16 cellular contexts compared by ENCODE assay signal in the genomic region with DNA sequence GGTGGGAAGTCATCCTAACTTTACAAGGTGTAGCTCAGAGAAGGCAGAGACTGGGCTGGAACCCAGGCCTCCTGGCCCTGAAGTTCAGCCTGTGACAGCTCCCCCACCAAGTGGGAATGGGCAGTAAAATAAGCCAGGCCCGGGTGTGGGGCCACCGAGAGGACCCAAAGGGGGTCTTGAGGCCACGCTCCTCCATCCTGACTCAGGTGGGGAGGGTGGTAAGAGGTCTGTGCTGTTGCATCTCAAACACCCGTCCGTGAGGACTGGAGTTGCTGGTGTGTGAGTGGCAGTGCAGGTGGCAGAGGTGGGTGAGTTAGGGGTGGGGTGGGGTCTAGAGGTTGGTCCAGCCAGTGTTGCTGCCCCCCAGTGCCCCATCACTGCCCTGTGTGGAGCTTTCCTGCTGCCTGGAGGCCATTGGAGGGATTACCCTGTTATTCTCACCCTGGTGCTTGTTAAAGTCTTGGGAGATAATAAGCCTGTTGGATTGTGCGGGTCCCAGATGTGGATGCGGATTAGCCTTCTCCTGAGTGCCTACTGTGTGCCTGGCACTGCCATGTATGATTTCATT. TPM values are rescaled to one million over a fixed set of nuclear protein-coding genes. Genes with fewer than 3 reads are reported as not detected.
DNase-seq lines count a peak whose midpoint lies in the region; ATAC-seq, FAIRE-seq and TF ChIP-seq lines count a peak whose summit lies in the region.
"Had no signal": no experiment of that assay in that cellular context is flagged by ENCODE, and none has a peak within 500 bp of the region (broad histone marks: within the 10 kb centered on the region; RNA-seq: fewer than 3 reads in every experiment).

No MANE protein-coding gene starts in this region.

- peaks cover 7% of the 10 kb centered on the region for H4K20me1 ChIP-seq in GM23338 (replicated peaks; ENCODE audit: insufficient read depth)
- H4K20me1 ChIP-seq in HepG2 (ENCODE audit: insufficient read depth, low read length): no peaks in the 10 kb centered on the region

- no peaks in the 10 kb centered on the region for H3K27me3 ChIP-seq in GM23338 (ENCODE audit: insufficient read depth)
- H3K27me3 ChIP-seq in brain microvascular endothelial cell (replicated peaks): no peaks in the 10 kb centered on the region
- no peaks in the 10 kb centered on the region for H3K27me3 ChIP-seq in HepG2 (ENCODE audit: control insufficient read depth in 1 of 2, insufficient read depth in 2 of 2, low read length in 2 of 2)
- H3K27me3 ChIP-seq: BLaER1 treated with 17β-estradiol and CSF1 and Interleukin-3, amounts not matched to agents 10 nM and 100 nM had no signal

- no peaks in the 10 kb centered on the region for H3K9me2 ChIP-seq in GM23338 (ENCODE audit: insufficient read depth)

- peaks cover 22% of the 10 kb centered on the region for H3K27me3 Mint-ChIP-seq in GM23338 (ENCODE audit: insufficient read depth, low read depth, poor library complexity)
- no peaks in the 10 kb centered on the region for H3K27me3 Mint-ChIP-seq in activated CD4-positive, alpha-beta memory T cell treated with anti-CD3 and anti-CD28 coated beads for 36 hours

- no peak overlapping the region for H3K4me2 ChIP-seq in A549
- H3K4me2 ChIP-seq in GM23338: no peak overlapping the region
- no peak overlapping the region for H3K4me2 ChIP-seq in HepG2 (ENCODE audit: low read depth, low read length)

- H2AFZ ChIP-seq in GM23338: no peak overlapping the region
- H2AFZ ChIP-seq in HepG2 (ENCODE audit: low read length): no peak overlapping the region

- TF ChIP-seq CTCF in A549 (IDR thresholded peaks at IDR 0.05) (no peak), GM23338 (conservative IDR thresholded peaks at IDR 0.05; ENCODE audit: low read depth in 2 of 2) (peak; percentile 38 to 65), brain microvascular endothelial cell (IDR thresholded peaks at IDR 0.05; ENCODE audit: low read depth, low read length, missing control alignments) (peak; percentile 57), HepG2 (CRISPR knock-in tag; IDR thresholded peaks at IDR 0.05) (peak; percentile 34; the same call in 1 of the 2 replicates)

- TF ChIP-seq EP300 in A549 (IDR thresholded peaks at IDR 0.05) (no peak), HepG2 (IDR thresholded peaks at IDR 0.05; ENCODE audit: low read depth in 2 of 2, low read length in 2 of 2) (no peak), HepG2 (CRISPR knock-in tag; IDR thresholded peaks at IDR 0.05; ENCODE audit: borderline replicate concordance) (no peak)

- no peaks in the 10 kb centered on the region for H3K9me3 Mint-ChIP-seq in GM23338
- H3K9me3 Mint-ChIP-seq in activated CD4-positive, alpha-beta memory T cell treated with anti-CD3 and anti-CD28 coated beads for 36 hours: no peaks in the 10 kb centered on the region

- ATAC-seq in A549: peak; percentile 25 to 59; a peak in 4 of 6 replicates
- ATAC-seq in GM23338: peak; percentile 54
- peak; percentile 49 for ATAC-seq in HepG2
- no peak for ATAC-seq in HG03520 (IDR thresholded peaks at IDR 0.05; ENCODE audit: unreplicated experiment)

- TF ChIP-seq POLR2A in A549 (IDR thresholded peaks at IDR 0.05; ENCODE audit: low read length) (no peak), HepG2 (IDR thresholded peaks at IDR 0.05; ENCODE audit: insufficient read depth in 1 of 2, low read depth in 2 of 2, low read length in 2 of 2) (no peak)

- peaks cover 30% of the 10 kb centered on the region for H3K36me3 ChIP-seq in GM23338 (ENCODE audit: insufficient read depth)
- peaks cover 49% of the 10 kb centered on the region for H3K36me3 ChIP-seq in brain microvascular endothelial cell (replicated peaks)
- peaks cover 6 to 28% of the 10 kb centered on the region in 2 experiments; a peak in 3 of 5 replicates for H3K36me3 ChIP-seq in HepG2 (replicated peaks in 1 of 2; ENCODE audit: control insufficient read depth in 1 of 2, insufficient read depth in 2 of 2, low read length in 2 of 2)

- H3K79me2 ChIP-seq in GM23338 (replicated peaks; ENCODE audit: insufficient read depth) (no peaks in the 10 kb centered on the region; the same call in 1 of the 2 replicates), HepG2 (ENCODE audit: insufficient read depth, low read length) (no peaks in the 10 kb centered on the region)

- H3K27ac ChIP-seq in A549: no peak overlapping the region
- 0 out of 2 replicates have a peak overlapping the region, but pooled peaks have one; percentile 32 for H3K27ac ChIP-seq in GM23338 (ENCODE audit: low read depth)
- no peak overlapping the region for H3K27ac ChIP-seq in brain microvascular endothelial cell
- no peak overlapping the region for H3K27ac ChIP-seq in HepG2 (ENCODE audit: extremely low read length, insufficient read depth, low read length)
- H3K27ac ChIP-seq: BLaER1 treated with 17β-estradiol and CSF1 and Interleukin-3, amounts not matched to agents 10 nM and 100 nM had no signal

- peaks cover 43% of the 10 kb centered on the region for H3K36me3 Mint-ChIP-seq in GM23338 (ENCODE audit: low read depth)
- peaks cover 6% of the 10 kb centered on the region for H3K36me3 Mint-ChIP-seq in activated CD4-positive, alpha-beta memory T cell treated with anti-CD3 and anti-CD28 coated beads for 36 hours
- H3K36me3 Mint-ChIP-seq: activated naive CD8-positive, alpha-beta T cell had no signal

- intact Hi-C loops in HepG2 (cut with micrococcal nuclease; ENCODE audit: unreplicated experiment): no loop called here
- intact Hi-C loops in activated CD4-positive, alpha-beta memory T cell treated with anti-CD3 and anti-CD28 coated beads for 36 hours (cut with micrococcal nuclease): no loop called here

- no peak overlapping the region for H3K4me3 Mint-ChIP-seq in GM23338
- H3K4me3 Mint-ChIP-seq in activated CD4-positive, alpha-beta memory T cell treated with anti-CD3 and anti-CD28 coated beads for 36 hours: no peak overlapping the region
- H3K4me3 Mint-ChIP-seq: activated naive CD8-positive, alpha-beta T cell had no signal

- DNase-seq in A549 (ENCODE audit: low read depth in 1 of 2, low spot score in 1 of 2): no peak
- no peak for DNase-seq in GM23338 (ENCODE audit: low spot score)
- no peak for DNase-seq in brain microvascular endothelial cell
- DNase-seq in HepG2 (ENCODE audit: low spot score): no peak
- no peak for DNase-seq in activated CD4-positive, alpha-beta memory T cell treated with anti-CD3 and anti-CD28 coated beads for 36 hours
- no peak for DNase-seq in T1000 (lab: John Stamatoyannopoulos, UW)
- no peak for DNase-seq in 8988T
- DNase-seq: KG1, NCI-H146, NCI-H524 treated with DMSO at 0.1 percent for 48 hours, SHP77 treated with DMSO at 0.1 percent for 48 hours had no signal

- no TSS peak for BruUV-seq in HepG2 (replicated peaks; lab: Mats Ljungman, UMichigan)

- CTCF ChIA-PET in A549 (lab: Yijun Ruan, JAX): interaction anchor here (1.0 to 7.1 kb wide), 8 partner anchors 14 to 294 kb away, joined by 3 to 137 read pairs (median 5); partner anchors contain the start of gene SERPINH1
- CTCF ChIA-PET in HepG2 (lab: Yijun Ruan, JAX; ENCODE audit: low intra/inter-chr PET ratio, low total read pairs): interaction anchor here (2.8 kb wide), 1 partner anchor 27 kb away, joined by 13 read pairs; no protein-coding TSS in a partner anchor
- CTCF ChIA-PET in activated CD4-positive, alpha-beta memory T cell treated with anti-CD3 and anti-CD28 coated beads for 36 hours (lab: Charles Lee): interaction anchor here (1.1 to 3.3 kb wide), 7 partner anchors 9 to 131 kb away, joined by 3 to 12 read pairs (median 4); no protein-coding TSS in a partner anchor

- 81% methylated on average over 7 of the region's 7 CpGs for WGBS in A549 (ENCODE audit: missing lambda C conversion rate)
- 79% methylated on average over 7 of the region's 7 CpGs for WGBS in HepG2 (ENCODE audit: low lambda C conversion rate)

- no peak overlapping the region for H3K9ac ChIP-seq in HepG2 (ENCODE audit: insufficient read depth, low read depth, low read length)
- H3K9ac ChIP-seq: BLaER1 treated with 17β-estradiol and CSF1 and Interleukin-3, amounts not matched to agents 10 nM and 100 nM had no signal

- POLR2A ChIA-PET in A549 (lab: Yijun Ruan, JAX): interaction anchor here (1.3 to 4.1 kb wide), 2 partner anchors 10 to 12 kb away, joined by 3 to 24 read pairs; partner anchors contain the start of gene SERPINH1
- POLR2A ChIA-PET in HepG2 (lab: Yijun Ruan, JAX): interaction anchor here (0.8 to 2.5 kb wide), 3 partner anchors 9 to 13 kb away, joined by 3 to 7 read pairs (median 5); partner anchors contain the start of gene SERPINH1
- POLR2A ChIA-PET in activated CD4-positive, alpha-beta memory T cell treated with anti-CD3 and anti-CD28 coated beads for 36 hours (lab: Charles Lee): interaction anchor here (1.6 kb wide), 1 partner anchor 12 kb away, joined by 5 read pairs; the partner anchor contains the start of gene SERPINH1

- H3K4me3 ChIP-seq in A549 (no peak overlapping the region), GM23338 (no peak overlapping the region), brain microvascular endothelial cell (ENCODE audit: low read depth, low read length) (no peak overlapping the region), HepG2 (replicated peaks in 1 of 3; ENCODE audit: insufficient read depth in 1 of 3, low read depth in 2 of 3, low read length in 3 of 3) (no peak overlapping the region)
- H3K4me3 ChIP-seq: BLaER1 treated with 17β-estradiol and CSF1 and Interleukin-3, amounts not matched to agents 10 nM and 100 nM; coronary artery had no signal

- peak; percentile 22 to 32; a peak in 2 of 5 replicates for TF ChIP-seq RAD21 in A549 (conservative IDR thresholded peaks at IDR 0.05 in 1 of 2, IDR thresholded peaks at IDR 0.05 in 1 of 2)
- no peak for TF ChIP-seq RAD21 in HepG2 (CRISPR knock-in tag; IDR thresholded peaks at IDR 0.05)

- in situ Hi-C loops in brain microvascular endothelial cell (cut with HindIII; ENCODE audit: low pct_ligation_motif_present, low sequenced_read_pairs) (no loop called here), HepG2 (cut with HindIII; ENCODE audit: extremely low pct_ligation_motif_present, low pct_unique_long_range_greater_than_20kb) (loop anchor here (5.0 kb wide), 1 partner anchor 32 kb away; no protein-coding TSS in a partner anchor)

- H3K4me1 ChIP-seq in A549 (peaks cover 9% of the 10 kb centered on the region; the same call in 2 of the 3 replicates), GM23338 (ENCODE audit: insufficient read depth) (peaks cover 6% of the 10 kb centered on the region; the same call in 1 of the 2 replicates), HepG2 (ENCODE audit: insufficient read depth, low read length) (peaks cover 7% of the 10 kb centered on the region; the same call in 1 of the 2 replicates)

- H3K27ac Mint-ChIP-seq in GM23338: no peak overlapping the region
- H3K27ac Mint-ChIP-seq in activated CD4-positive, alpha-beta memory T cell treated with anti-CD3 and anti-CD28 coated beads for 36 hours: no peak overlapping the region
- H3K27ac Mint-ChIP-seq: activated naive CD8-positive, alpha-beta T cell had no signal

- H3K9me3 ChIP-seq in A549 (no peaks in the 10 kb centered on the region), HepG2 (ENCODE audit: low read length) (no peaks in the 10 kb centered on the region)

- H3F3A ChIP-seq in GM23338 (replicated peaks; ENCODE audit: low read depth): peaks cover 40% of the 10 kb centered on the region

- peaks cover 11% of the 10 kb centered on the region for H3K4me1 Mint-ChIP-seq in GM23338
- no peaks in the 10 kb centered on the region for H3K4me1 Mint-ChIP-seq in activated CD4-positive, alpha-beta memory T cell treated with anti-CD3 and anti-CD28 coated beads for 36 hours (ENCODE audit: low read depth)

- FAIRE-seq in A549 (lab: Jason Lieb, UNC) (no peak), HepG2 (lab: Jason Lieb, UNC) (no peak)
- FAIRE-seq: urothelium cell line had no signal

RNA-seq across cellular contexts. Expression of gene SERPINH1, which starts 12.7 kb away (rescaled TPM):
- 70.7 and 79.3 TPM in 2 replicates for polyA plus RNA-seq in A549 (2011; rRNA removed)
- polyA plus RNA-seq in A549 (2012; cell fraction: cytosol; rRNA removed): 113 and 144 TPM in 2 replicates
- 212 and 377 TPM in 2 replicates for polyA plus RNA-seq in A549 (2012; cell fraction: nucleus; rRNA removed)
- polyA plus RNA-seq in A549 (2017; fragmentation: RNase III; extraction: RNeasy Plus Mini Kit Qiagen cat#74134 plus additional on column Dnase treatment): 151 to 162 TPM (median 151 TPM) in 3 replicates
- 48.4 and 51.1 TPM in 2 replicates for polyA minus RNA-seq in A549 (2011; rRNA and poly(A)+ RNA removed)
- total RNA-seq in GM23338 (2014; rRNA removed; shearing (Covaris generic)): 1,217 and 1,375 TPM in 2 replicates
- polyA plus RNA-seq in GM23338 (2016; fragmentation: Nextera tagmentation; extraction: Ambion mirVana): 238 and 269 TPM in 2 replicates
- 31.3 and 83.8 TPM in 2 replicates for total RNA-seq in HepG2 (2016; rRNA removed; fragmentation: Illumina TruSeq; extraction: Trizol)
- 10.9 and 11.9 TPM in 2 replicates for total RNA-seq in HepG2 (2016; cell fraction: cytosol; rRNA removed; fragmentation: Illumina TruSeq; extraction: Trizol; ENCODE audit: low read depth)
- 27.2 and 84.9 TPM in 2 replicates for total RNA-seq in HepG2 (2016; cell fraction: insoluble cytoplasmic fraction; rRNA removed; fragmentation: Illumina TruSeq; extraction: Trizol)
- total RNA-seq in HepG2 (2016; cell fraction: membrane; rRNA removed; fragmentation: Illumina TruSeq; extraction: Trizol): 21.3 and 21.4 TPM in 2 replicates
- 63.4 and 80.5 TPM in 2 replicates for total RNA-seq in HepG2 (2016; cell fraction: nucleus; rRNA removed; fragmentation: Illumina TruSeq; extraction: Trizol)
- 83.6 and 101 TPM in 2 replicates for polyA plus RNA-seq in HepG2 (2011; rRNA removed)
- 50.5 and 96.5 TPM in 2 replicates for polyA plus RNA-seq in HepG2 (2011; cell fraction: cytosol; rRNA removed)
- 91.5 and 110 TPM in 2 replicates for polyA plus RNA-seq in HepG2 (2011; cell fraction: nucleus; rRNA removed)
- polyA plus RNA-seq in HepG2 (2012): 46.1 and 57.3 TPM in 2 replicates
- 8.9 and 11.1 TPM in 2 replicates for polyA plus RNA-seq in HepG2 (2016; cell fraction: cytosol; fragmentation: Illumina TruSeq; extraction: Trizol; ENCODE audit: low read depth)
- polyA plus RNA-seq in HepG2 (2016; cell fraction: insoluble cytoplasmic fraction; fragmentation: Illumina TruSeq; extraction: Trizol; ENCODE audit: low read depth): 30.8 and 35.3 TPM in 2 replicates
- 15.5 and 16.1 TPM in 2 replicates for polyA plus RNA-seq in HepG2 (2016; cell fraction: membrane; fragmentation: Illumina TruSeq; extraction: Trizol; ENCODE audit: low read depth)
- polyA plus RNA-seq in HepG2 (2016; cell fraction: nucleus; fragmentation: Illumina TruSeq; extraction: Trizol; ENCODE audit: insufficient read depth, low read depth): 114 and 127 TPM in 2 replicates
- polyA minus RNA-seq in HepG2 (2011; rRNA and poly(A)+ RNA removed; ENCODE audit: low replicate concordance): 129 and 168 TPM in 2 replicates
- polyA minus RNA-seq in HepG2 (2011; cell fraction: cytosol; rRNA and poly(A)+ RNA removed): 52.3 and 73.2 TPM in 2 replicates
- polyA minus RNA-seq in HepG2 (2011; cell fraction: nucleus; rRNA and poly(A)+ RNA removed): 20.1 and 27.8 TPM in 2 replicates
- 10 to 100 TPM; 15.2 to 17.4 TPM for total RNA-seq in activated CD4-positive, alpha-beta memory T cell treated with anti-CD3 and anti-CD28 coated beads for 36 hours

RNA-seq across cellular contexts. Expression of gene GDPD5, which starts 49.0 kb away (rescaled TPM):
- polyA plus RNA-seq in A549 (2011; rRNA removed): 3.9 and 4.7 TPM in 2 replicates
- polyA plus RNA-seq in A549 (2012; cell fraction: cytosol; rRNA removed): 4.5 and 7.7 TPM in 2 replicates
- 27.2 and 29.2 TPM in 2 replicates for polyA plus RNA-seq in A549 (2012; cell fraction: nucleus; rRNA removed)
- polyA plus RNA-seq in A549 (2017; fragmentation: RNase III; extraction: RNeasy Plus Mini Kit Qiagen cat#74134 plus additional on column Dnase treatment): 5.8 to 7.9 TPM (median 5.9 TPM) in 3 replicates
- polyA minus RNA-seq in A549 (2011; rRNA and poly(A)+ RNA removed): 8.3 and 14.5 TPM in 2 replicates
- total RNA-seq in GM23338 (2014; rRNA removed; shearing (Covaris generic)): 3.3 and 4.9 TPM in 2 replicates
- polyA plus RNA-seq in GM23338 (2016; fragmentation: Nextera tagmentation; extraction: Ambion mirVana): 1.6 and 1.7 TPM in 2 replicates
- total RNA-seq in HepG2 (2016; rRNA removed; fragmentation: Illumina TruSeq; extraction: Trizol): 35.8 and 67.5 TPM in 2 replicates
- total RNA-seq in HepG2 (2016; cell fraction: cytosol; rRNA removed; fragmentation: Illumina TruSeq; extraction: Trizol; ENCODE audit: low read depth): 24.1 and 26.9 TPM in 2 replicates
- total RNA-seq in HepG2 (2016; cell fraction: insoluble cytoplasmic fraction; rRNA removed; fragmentation: Illumina TruSeq; extraction: Trizol): 31.0 and 63.9 TPM in 2 replicates
- total RNA-seq in HepG2 (2016; cell fraction: membrane; rRNA removed; fragmentation: Illumina TruSeq; extraction: Trizol): 48.4 and 52.8 TPM in 2 replicates
- total RNA-seq in HepG2 (2016; cell fraction: nucleus; rRNA removed; fragmentation: Illumina TruSeq; extraction: Trizol): 82.9 and 86.5 TPM in 2 replicates
- 55.0 and 55.2 TPM in 2 replicates for polyA plus RNA-seq in HepG2 (2011; rRNA removed)
- polyA plus RNA-seq in HepG2 (2011; cell fraction: cytosol; rRNA removed): 19.4 and 33.8 TPM in 2 replicates
- polyA plus RNA-seq in HepG2 (2011; cell fraction: nucleus; rRNA removed): 229 and 337 TPM in 2 replicates
- 36.3 and 37.7 TPM in 2 replicates for polyA plus RNA-seq in HepG2 (2012)
- polyA plus RNA-seq in HepG2 (2016; cell fraction: cytosol; fragmentation: Illumina TruSeq; extraction: Trizol; ENCODE audit: low read depth): 14.1 and 14.2 TPM in 2 replicates
- 33.8 and 39.1 TPM in 2 replicates for polyA plus RNA-seq in HepG2 (2016; cell fraction: insoluble cytoplasmic fraction; fragmentation: Illumina TruSeq; extraction: Trizol; ENCODE audit: low read depth)
- 33.4 and 35.7 TPM in 2 replicates for polyA plus RNA-seq in HepG2 (2016; cell fraction: membrane; fragmentation: Illumina TruSeq; extraction: Trizol; ENCODE audit: low read depth)
- polyA plus RNA-seq in HepG2 (2016; cell fraction: nucleus; fragmentation: Illumina TruSeq; extraction: Trizol; ENCODE audit: insufficient read depth, low read depth): 217 and 242 TPM in 2 replicates
- polyA minus RNA-seq in HepG2 (2011; rRNA and poly(A)+ RNA removed; ENCODE audit: low replicate concordance): 39.6 and 88.9 TPM in 2 replicates
- 23.0 and 24.3 TPM in 2 replicates for polyA minus RNA-seq in HepG2 (2011; cell fraction: cytosol; rRNA and poly(A)+ RNA removed)
- 51.5 and 67.3 TPM in 2 replicates for polyA minus RNA-seq in HepG2 (2011; cell fraction: nucleus; rRNA and poly(A)+ RNA removed)
- total RNA-seq in activated CD4-positive, alpha-beta memory T cell treated with anti-CD3 and anti-CD28 coated beads for 36 hours: 10 to 100 TPM; 26.5 to 32.0 TPM

Comparison
In these comparisons a context has a peak if more than half of its experiments do, and no peak if none do; other contexts are left out.
1. RNA of gene SERPINH1, which starts 12.7 kb away (total RNA-seq): 1,217 to 1,375 TPM in GM23338; 10.9 to 84.9 TPM in HepG2 and 15.2 to 17.4 TPM in activated CD4-positive, alpha-beta memory T cell treated with anti-CD3 and anti-CD28 coated beads for 36 hours; every median in the first group is over 10 times any median in the second.
2. Of the 38 proteins assayed by ChIP-seq in both HepG2 and A549: peak only in HepG2: CTCF; only in A549: RAD21 and SMC3; in both: none; in neither: 35.